8 cellular contexts compared by ENCODE assay signal in the genomic region with DNA sequence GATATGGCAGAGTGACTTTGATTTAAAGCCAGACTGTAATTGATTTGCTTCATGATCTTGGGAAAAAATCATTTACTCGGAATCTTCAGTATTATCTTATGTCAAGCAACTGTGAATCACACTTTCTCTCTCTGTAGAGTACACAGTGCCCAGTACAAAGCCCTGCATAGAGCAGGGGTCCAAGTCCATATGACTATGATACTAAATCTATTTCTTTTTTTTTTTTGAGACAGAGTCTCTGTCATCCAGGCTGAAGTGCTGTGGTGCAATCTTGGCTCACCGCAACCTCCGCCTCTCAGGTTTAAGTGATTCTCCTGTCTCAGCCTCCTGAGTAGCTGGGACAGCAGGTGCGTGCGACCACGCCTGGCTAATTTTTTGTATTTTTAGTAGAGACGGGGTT.
"Had no signal": no experiment of that assay in that cellular context is flagged by ENCODE, and none has a peak within 500 bp of the region (broad histone marks: within the 10 kb centered on the region; RNA-seq: fewer than 3 reads in every experiment).

No MANE protein-coding gene starts in this region.

- DNase-seq: H9, HCEC 1CT, KBM-7 had no signal

- H3K27ac Mint-ChIP-seq: GM23338, IgD-negative memory B cell had no signal

- ATAC-seq: GM23338 had no signal

- H2AFZ ChIP-seq: GM23338 had no signal

- H3K4me3 ChIP-seq: GM23338 had no signal

- H3K36me3 Mint-ChIP-seq: IgD-negative memory B cell had no signal

- H3K9me3 Mint-ChIP-seq: GM23338, H9, IgD-negative memory B cell had no signal

- FAIRE-seq: H1, H54, HTR-8/SVneo had no signal

- H3K4me2 ChIP-seq: GM23338 had no signal

- H3K4me3 Mint-ChIP-seq: GM23338, H9, IgD-negative memory B cell had no signal
